8 cellular contexts compared by ENCODE assay signal in the genomic region with DNA sequence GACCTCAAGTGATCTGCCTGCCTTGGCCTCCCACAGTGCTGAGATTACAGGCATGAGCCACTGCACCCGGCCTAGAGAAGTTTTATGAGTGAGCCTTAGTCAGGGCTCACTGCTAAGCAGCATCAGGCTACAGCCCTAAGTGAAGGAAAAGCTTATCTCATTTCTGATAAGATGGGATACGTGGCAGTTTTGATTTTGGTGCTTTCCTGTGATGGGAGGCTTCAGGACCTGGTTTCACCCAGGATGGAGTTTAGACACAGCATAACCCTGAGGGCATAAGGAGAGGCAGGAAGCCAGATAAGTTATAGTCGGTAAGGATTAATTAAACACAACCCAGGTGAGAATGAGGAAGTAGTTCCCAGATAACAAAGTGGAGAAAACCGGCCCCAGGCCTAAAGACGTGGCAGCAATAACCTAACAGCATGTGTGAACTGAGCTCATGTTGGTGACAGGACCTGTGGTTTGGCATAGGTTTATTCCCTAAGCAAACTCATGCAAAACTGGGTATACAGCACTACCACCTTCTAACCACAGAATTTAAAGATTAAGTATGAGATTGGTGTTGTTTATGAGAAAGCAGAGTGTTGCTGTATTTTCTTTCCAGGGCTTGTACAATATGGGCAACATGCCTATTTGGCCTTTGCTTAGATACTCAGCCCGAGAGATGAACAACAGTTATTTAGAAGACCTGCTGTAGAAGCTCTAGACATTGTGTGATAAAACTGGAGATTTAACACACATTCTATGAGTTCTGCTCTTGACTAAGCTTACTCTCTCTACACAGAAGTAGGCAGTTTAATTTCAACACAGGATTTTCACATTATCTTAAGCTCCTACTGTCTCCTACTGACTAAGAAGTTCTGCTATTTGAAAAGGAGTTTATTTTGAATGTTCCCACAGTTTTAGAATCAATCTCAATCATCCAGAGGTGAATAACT.
DNase-seq lines count a peak whose midpoint lies in the region; ATAC-seq and TF ChIP-seq lines count a peak whose summit lies in the region.

No MANE protein-coding gene starts in this region.

- H3K4me3 ChIP-seq in AG10803 (ENCODE audit: low read length) (no peak overlapping the region), fibroblast of villous mesenchyme (ENCODE audit: low read depth, low read length) (no peak overlapping the region)

- ATAC-seq in GM21423 (IDR thresholded peaks at IDR 0.05; ENCODE audit: unreplicated experiment) = peak; percentile 79

- DNase-seq in AG10803 (ENCODE audit: low read depth) = peak; percentile 16
- DNase-seq in RPMI7951 (ENCODE audit: low read depth) = peak; percentile 48
- peak; percentile 92 for DNase-seq in fibroblast of villous mesenchyme (ENCODE audit: low read depth)
- no peak for DNase-seq in islet precursor cell
- DNase-seq in NCI-H2171 (lab: John Stamatoyannopoulos, UW) = no peak
- no peak for DNase-seq in GOT3 (lab: John Stamatoyannopoulos, UW)
- no peak for DNase-seq in GM19238 (ENCODE audit: insufficient read length, low spot score)

- TF ChIP-seq CTCF in AG10803 (conservative IDR thresholded peaks at IDR 0.05; ENCODE audit: low read length) = no peak
- no peak for TF ChIP-seq CTCF in fibroblast of villous mesenchyme (IDR thresholded peaks at IDR 0.05; ENCODE audit: insufficient read depth, low read depth, low read length)

Comparison
In these comparisons a context has a peak if more than half of its experiments do, and no peak if none do; other contexts are left out.
1. DNase-seq: peak in AG10803 (single experiment), RPMI7951 (single experiment) and fibroblast of villous mesenchyme (single experiment); none in islet precursor cell (single experiment), NCI-H2171 (single experiment), GOT3 (single experiment) and GM19238 (single experiment).